ENCODE assay signal across 16 cellular contexts in genomic region chr16:86960266-86960665, GRCh38.
"Had no signal": no experiment of that assay in that cellular context is flagged by ENCODE, and none has a peak within 500 bp of the region (broad histone marks: within the 10 kb centered on the region; RNA-seq: fewer than 3 reads in every experiment).

No MANE protein-coding gene starts in this region.

- H3K36me3 ChIP-seq: ascending aorta, colonic mucosa, prostate gland, SJSA1, stomach, upper lobe of right lung had no signal

- H3K4me1 ChIP-seq: ascending aorta, colonic mucosa, foreskin keratinocyte, prostate gland, SJSA1, stomach, upper lobe of right lung had no signal

- H3K27ac ChIP-seq: ascending aorta, colonic mucosa, foreskin keratinocyte, prostate gland, SJSA1, stomach, upper lobe of right lung had no signal

- ATAC-seq: foreskin keratinocyte; naive thymus-derived CD8-positive, alpha-beta T cell; stimulated activated effector memory CD8-positive, alpha-beta T cell treated with anti-CD3 and anti-CD28 coated beads, Interleukin-12 subunit alpha, Interleukin-12 subunit beta, amount 100 ng/mL, for 72 hours; upper lobe of right lung had no signal

- DNase-seq: activated CD4-positive, alpha-beta T cell treated with anti-CD3 and anti-CD28 coated beads, Interleukin-2, amount 10 ng/mL, durations not matched to agents 7 days and 5 days; activated CD8-positive, alpha-beta memory T cell treated with anti-CD3 and anti-CD28 coated beads, Interleukin-2, amount 50 U/mL, for 48 hours; activated gamma-delta T cell; activated T-cell treated with anti-CD3 and anti-CD28 coated beads, Interleukin-2, amount 50 U/mL, for 48 hours; colonic mucosa; foreskin keratinocyte; left ventricle myocardium superior; naive thymus-derived CD8-positive, alpha-beta T cell; small intestine; stimulated activated CD4-positive, alpha-beta T cell treated with anti-CD3 and anti-CD28 coated beads, Interleukin-4, amount 100 ng/mL, for 24 hours; stomach; upper lobe of right lung had no signal

- H3K9me3 ChIP-seq: ascending aorta, colonic mucosa, prostate gland, SJSA1, stomach, upper lobe of right lung had no signal

- H3K27me3 ChIP-seq: ascending aorta, colonic mucosa, SJSA1 had no signal

- H3K4me3 ChIP-seq: ascending aorta, colonic mucosa, prostate gland, SJSA1, stomach, upper lobe of right lung had no signal
